Comparison of ENCODE assay signal across 8 cellular contexts in genomic region chr16:29808219-29808900, GRCh38. TPM values are rescaled to one million over a fixed set of nuclear protein-coding genes. Genes with fewer than 3 reads are reported as not detected.
DNase-seq lines count a peak whose midpoint lies in the region; ATAC-seq and TF ChIP-seq lines count a peak whose summit lies in the region.

No MANE protein-coding gene starts in this region.

- peaks cover 7% of the 10 kb centered on the region for H3F3A ChIP-seq in neural cell (ENCODE audit: insufficient read depth, low read length, poor library complexity, severe bottlenecking)

- H3K4me2 ChIP-seq in DND-41 (ENCODE audit: insufficient read depth, low read length) (peak overlapping the region; percentile 96), neural cell (ENCODE audit: low read length) (peak overlapping the region; percentile 69)

- H3K9ac ChIP-seq in DND-41 (ENCODE audit: low read depth, low read length) (peak overlapping the region; percentile 99), neural cell (ENCODE audit: low read length) (peak overlapping the region; percentile 99)

- H3K4me1 ChIP-seq in DND-41 (ENCODE audit: insufficient read depth, low read length) (peaks cover 68% of the 10 kb centered on the region), Panc1 (ENCODE audit: control insufficient read depth, insufficient read depth, low read length) (peaks cover 34% of the 10 kb centered on the region)

- intact Hi-C loops in Panc1 (cut with micrococcal nuclease; ENCODE audit: unreplicated experiment): no loop called here
- intact Hi-C loops in dendritic cell treated with granulocyte-macrophage colony-stimulating factor and Interleukin-4, amounts not matched to agents 40 ng/mL and 50 ng/mL, for 4 days (cut with micrococcal nuclease): loop anchor here (5.0 kb wide), 1 partner anchor 189 kb away; the partner anchor contains the start of genes HIRIP3 and INO80E

- H3K27ac Mint-ChIP-seq in dendritic cell treated with granulocyte-macrophage colony-stimulating factor and Interleukin-4, amounts not matched to agents 40 ng/mL and 50 ng/mL, for 4 days: peak overlapping the region; percentile 95

- H3K9me3 ChIP-seq in DND-41 (ENCODE audit: insufficient read depth, low read length, severe bottlenecking): no peaks in the 10 kb centered on the region
- no peaks in the 10 kb centered on the region for H3K9me3 ChIP-seq in Panc1 (ENCODE audit: control insufficient read depth, insufficient read depth, low read depth, low read length)
- no peaks in the 10 kb centered on the region for H3K9me3 ChIP-seq in neural cell (ENCODE audit: low read length)

- TF ChIP-seq EP300 in neural cell (conservative IDR thresholded peaks at IDR 0.05; ENCODE audit: poor library complexity, severe bottlenecking): no peak

- no peaks in the 10 kb centered on the region for H3K9me3 Mint-ChIP-seq in dendritic cell treated with granulocyte-macrophage colony-stimulating factor and Interleukin-4, amounts not matched to agents 40 ng/mL and 50 ng/mL, for 4 days

- H3K4me3 Mint-ChIP-seq in dendritic cell treated with granulocyte-macrophage colony-stimulating factor and Interleukin-4, amounts not matched to agents 40 ng/mL and 50 ng/mL, for 4 days: peak overlapping the region; percentile 87

- peaks cover 36% of the 10 kb centered on the region for H4K20me1 ChIP-seq in DND-41 (ENCODE audit: insufficient read depth, low read length)
- peaks cover 3% of the 10 kb centered on the region for H4K20me1 ChIP-seq in neural cell (ENCODE audit: insufficient read depth)

- H2AFZ ChIP-seq in DND-41 (ENCODE audit: low read depth, low read length) (no peak overlapping the region), neural cell (ENCODE audit: low read depth, low read length) (no peak overlapping the region)

- no peak for ATAC-seq in DND-41 (ENCODE audit: insufficient read depth, low read depth)
- ATAC-seq in Panc1: no peak
- ATAC-seq in GM19455 (IDR thresholded peaks at IDR 0.05; ENCODE audit: unreplicated experiment): no peak
- no peak for ATAC-seq in HG03342 (IDR thresholded peaks at IDR 0.05; ENCODE audit: unreplicated experiment)
- no peak for ATAC-seq in GM19035 (IDR thresholded peaks at IDR 0.05; ENCODE audit: unreplicated experiment)

- TF ChIP-seq RAD21 in neural cell (conservative IDR thresholded peaks at IDR 0.05): no peak

- CTCF ChIA-PET in Panc1 (lab: Charles Lee): interaction anchor here (0.9 to 1.4 kb wide), 3 partner anchors 7 to 12 kb away, joined by 3 to 4 read pairs (median 4); partner anchors contain the start of genes MVP and PAGR1

- H3K27ac ChIP-seq in DND-41 (ENCODE audit: low read length): peak overlapping the region; percentile 99
- H3K27ac ChIP-seq in Panc1 (ENCODE audit: low read length): peak overlapping the region; percentile 83
- H3K27ac ChIP-seq in neural cell (ENCODE audit: low read length): peak overlapping the region; percentile 88

- DNase-seq in DND-41 (peak; percentile 40), Panc1 (ENCODE audit: low read depth, low spot score) (no peak), DMS53 treated with DMSO at 0.1 percent for 48 hours (lab: John Stamatoyannopoulos, UW; ENCODE audit: unreplicated experiment) (no peak)

- in situ Hi-C loops in Panc1 (cut with HindIII; ENCODE audit: low pct_unique_long_range_greater_than_20kb, low sequenced_read_pairs): no loop called here

- H3K27me3 Mint-ChIP-seq in dendritic cell treated with granulocyte-macrophage colony-stimulating factor and Interleukin-4, amounts not matched to agents 40 ng/mL and 50 ng/mL, for 4 days: peaks cover 20% of the 10 kb centered on the region

- H3K36me3 ChIP-seq in DND-41 (ENCODE audit: insufficient read depth, low read length) (peaks cover 58% of the 10 kb centered on the region), Panc1 (ENCODE audit: control insufficient read depth, insufficient read depth, low read length) (peaks cover 11% of the 10 kb centered on the region; the same call in 1 of the 2 replicates), neural cell (ENCODE audit: insufficient read depth, low read length) (no peaks in the 10 kb centered on the region)

- H3K4me3 ChIP-seq in DND-41 (ENCODE audit: low read depth in 1 of 2, low read length in 2 of 2) (peak overlapping the region; percentile 65 to 96), Panc1 (ENCODE audit: low read depth in 2 of 2, low read length in 2 of 2) (peak overlapping the region; percentile 83 to 89), neural cell (ENCODE audit: low read length) (peak overlapping the region; percentile 100)

- H3K27me3 ChIP-seq in DND-41 (ENCODE audit: insufficient read depth, low read length, poor library complexity) (no peaks in the 10 kb centered on the region), Panc1 (ENCODE audit: control insufficient read depth, insufficient read depth, low read length) (no peaks in the 10 kb centered on the region), neural cell (ENCODE audit: insufficient read depth, low read depth, low read length) (no peaks in the 10 kb centered on the region)

- POLR2A ChIA-PET in Panc1 (lab: Charles Lee): interaction anchor here (0.5 kb wide), 2 partner anchors 147 to 898 kb away, joined by 5 to 9 read pairs; no protein-coding TSS in a partner anchor

- TF ChIP-seq CTCF in DND-41 (IDR thresholded peaks at IDR 0.05; ENCODE audit: borderline replicate concordance, extremely low read depth, low read length, poor library complexity, severe bottlenecking) (no peak), Panc1 (IDR thresholded peaks at IDR 0.05) (no peak), neural cell (IDR thresholded peaks at IDR 0.05; ENCODE audit: poor library complexity, severe bottlenecking) (no peak)

- no peaks in the 10 kb centered on the region for H3K9me2 ChIP-seq in neural cell (ENCODE audit: insufficient read depth, low read length)

- peaks cover 70% of the 10 kb centered on the region for H3K4me1 Mint-ChIP-seq in dendritic cell treated with granulocyte-macrophage colony-stimulating factor and Interleukin-4, amounts not matched to agents 40 ng/mL and 50 ng/mL, for 4 days (ENCODE audit: low read depth)

- no TSS peak for BruUV-seq in Panc1 (replicated peaks; lab: Mats Ljungman, UMichigan)

- peaks cover 55% of the 10 kb centered on the region for H3K36me3 Mint-ChIP-seq in dendritic cell treated with granulocyte-macrophage colony-stimulating factor and Interleukin-4, amounts not matched to agents 40 ng/mL and 50 ng/mL, for 4 days (ENCODE audit: low read depth)

- H3K79me2 ChIP-seq in DND-41 (ENCODE audit: insufficient read depth, low read length): peaks cover 48% of the 10 kb centered on the region
- peaks cover 33% of the 10 kb centered on the region for H3K79me2 ChIP-seq in neural cell (replicated peaks; ENCODE audit: insufficient read depth, low read length)

TF ChIP-seq in neural cell, 6 proteins besides CTCF, POLR2A, EP300 and RAD21:
- TF ChIP-seq SMC3 (conservative IDR thresholded peaks at IDR 0.05; ENCODE audit: poor library complexity) (no peak), MXI1 (conservative IDR thresholded peaks at IDR 0.05; ENCODE audit: poor library complexity, severe bottlenecking) (no peak), POLR2AphosphoS5 (IDR thresholded peaks at IDR 0.05) (no peak), EZH2 (IDR thresholded peaks at IDR 0.05; ENCODE audit: borderline replicate concordance, insufficient read depth, low read length, poor library complexity, severe bottlenecking) (no peak), TAF1 (IDR thresholded peaks at IDR 0.05; ENCODE audit: low read depth) (no peak)
- TF ChIP-seq, protein P1, sequence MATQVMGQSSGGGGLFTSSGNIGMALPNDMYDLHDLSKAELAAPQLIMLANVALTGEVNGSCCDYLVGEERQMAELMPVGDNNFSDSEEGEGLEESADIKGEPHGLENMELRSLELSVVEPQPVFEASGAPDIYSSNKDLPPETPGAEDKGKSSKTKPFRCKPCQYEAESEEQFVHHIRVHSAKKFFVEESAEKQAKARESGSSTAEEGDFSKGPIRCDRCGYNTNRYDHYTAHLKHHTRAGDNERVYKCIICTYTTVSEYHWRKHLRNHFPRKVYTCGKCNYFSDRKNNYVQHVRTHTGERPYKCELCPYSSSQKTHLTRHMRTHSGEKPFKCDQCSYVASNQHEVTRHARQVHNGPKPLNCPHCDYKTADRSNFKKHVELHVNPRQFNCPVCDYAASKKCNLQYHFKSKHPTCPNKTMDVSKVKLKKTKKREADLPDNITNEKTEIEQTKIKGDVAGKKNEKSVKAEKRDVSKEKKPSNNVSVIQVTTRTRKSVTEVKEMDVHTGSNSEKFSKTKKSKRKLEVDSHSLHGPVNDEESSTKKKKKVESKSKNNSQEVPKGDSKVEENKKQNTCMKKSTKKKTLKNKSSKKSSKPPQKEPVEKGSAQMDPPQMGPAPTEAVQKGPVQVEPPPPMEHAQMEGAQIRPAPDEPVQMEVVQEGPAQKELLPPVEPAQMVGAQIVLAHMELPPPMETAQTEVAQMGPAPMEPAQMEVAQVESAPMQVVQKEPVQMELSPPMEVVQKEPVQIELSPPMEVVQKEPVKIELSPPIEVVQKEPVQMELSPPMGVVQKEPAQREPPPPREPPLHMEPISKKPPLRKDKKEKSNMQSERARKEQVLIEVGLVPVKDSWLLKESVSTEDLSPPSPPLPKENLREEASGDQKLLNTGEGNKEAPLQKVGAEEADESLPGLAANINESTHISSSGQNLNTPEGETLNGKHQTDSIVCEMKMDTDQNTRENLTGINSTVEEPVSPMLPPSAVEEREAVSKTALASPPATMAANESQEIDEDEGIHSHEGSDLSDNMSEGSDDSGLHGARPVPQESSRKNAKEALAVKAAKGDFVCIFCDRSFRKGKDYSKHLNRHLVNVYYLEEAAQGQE (IDR thresholded peaks at IDR 0.05; ENCODE audit: borderline replicate concordance): no peak

RNA-seq across cellular contexts. Expression of gene MAZ, which starts 2.0 kb away (rescaled TPM):
- 426 TPM for total RNA-seq in Panc1 (2021; ENCODE audit: unreplicated experiment)
- polyA plus RNA-seq in Panc1 (2012; ENCODE audit: insufficient read length): 591 TPM
- polyA plus RNA-seq in neural cell: 147 and 168 TPM in 2 replicates
- 246 and 274 TPM in 2 replicates for polyA minus RNA-seq in neural cell

RNA-seq across cellular contexts. Expression of gene PRRT2, which starts 3.6 kb away (rescaled TPM):
- 9.7 TPM for total RNA-seq in Panc1 (2021; ENCODE audit: unreplicated experiment)
- 7.7 TPM for polyA plus RNA-seq in Panc1 (2012; ENCODE audit: insufficient read length)
- polyA plus RNA-seq in neural cell: 84.2 and 105 TPM in 2 replicates
- polyA minus RNA-seq in neural cell: 29.9 and 40.6 TPM in 2 replicates

RNA-seq across cellular contexts. Expression of gene PAGR1, which starts 7.6 kb away (rescaled TPM):
- 42.5 TPM for total RNA-seq in Panc1 (2021; ENCODE audit: unreplicated experiment)
- polyA plus RNA-seq in Panc1 (2012; ENCODE audit: insufficient read length): 41.6 TPM
- polyA plus RNA-seq in neural cell: 86.8 and 88.7 TPM in 2 replicates
- polyA minus RNA-seq in neural cell: 21.9 and 24.0 TPM in 2 replicates

RNA-seq across cellular contexts. Expression of gene MVP, which starts 11.9 kb away (rescaled TPM):
- total RNA-seq in Panc1 (2021; ENCODE audit: unreplicated experiment): 107 TPM
- polyA plus RNA-seq in Panc1 (2012; ENCODE audit: insufficient read length): 210 TPM
- 2.5 and 5.7 TPM in 2 replicates for polyA plus RNA-seq in neural cell
- 2.1 and 3.2 TPM in 2 replicates for polyA minus RNA-seq in neural cell

RNA-seq across cellular contexts. Expression of gene KIF22, which starts 17.8 kb away (rescaled TPM):
- 111 TPM for total RNA-seq in Panc1 (2021; ENCODE audit: unreplicated experiment)
- polyA plus RNA-seq in Panc1 (2012; ENCODE audit: insufficient read length): 82.0 TPM
- 81.1 and 89.7 TPM in 2 replicates for polyA plus RNA-seq in neural cell
- polyA minus RNA-seq in neural cell: 48.7 and 74.7 TPM in 2 replicates
